18 cellular contexts compared by ENCODE assay signal in genomic region chr4:40377462-40378385, GRCh38. TPM values are rescaled to one million over a fixed set of nuclear protein-coding genes. Genes with fewer than 3 reads are reported as not detected.
DNase-seq lines count a peak whose midpoint lies in the region; ATAC-seq, FAIRE-seq and TF ChIP-seq lines count a peak whose summit lies in the region.
"Had no signal": no experiment of that assay in that cellular context is flagged by ENCODE, and none has a peak within 500 bp of the region (broad histone marks: within the 10 kb centered on the region; RNA-seq: fewer than 3 reads in every experiment).

No MANE protein-coding gene starts in this region.

- in situ Hi-C loops in GM12878 (cut with MboI): no loop called here

- H3K9me3 Mint-ChIP-seq in HFFc6: peaks cover 4% of the 10 kb centered on the region; the same call in 1 of the 2 replicates
- H3K9me3 Mint-ChIP-seq: activated CD4-positive, alpha-beta memory T cell treated with anti-CD3 and anti-CD28 coated beads for 36 hours; IgD-negative memory B cell had no signal

- H3K36me3 Mint-ChIP-seq in HFFc6 (ENCODE audit: low read depth): no peaks in the 10 kb centered on the region
- H3K36me3 Mint-ChIP-seq: activated CD4-positive, alpha-beta memory T cell treated with anti-CD3 and anti-CD28 coated beads for 36 hours; IgD-negative memory B cell had no signal

- TF ChIP-seq EP300 in A549 (IDR thresholded peaks at IDR 0.05) (no peak), GM12878 (IDR thresholded peaks at IDR 0.05; ENCODE audit: borderline replicate concordance in 1 of 2, control insufficient read depth in 1 of 2, low read depth in 2 of 2, low read length in 2 of 2) (no peak), suprapubic skin (IDR thresholded peaks at IDR 0.05) (no peak)

- H3K9ac ChIP-seq in GM12878 (ENCODE audit: control insufficient read depth, insufficient read depth, low read length) (no peak overlapping the region), keratinocyte (ENCODE audit: control insufficient read depth, extremely low read depth, insufficient read depth, low read length) (no peak overlapping the region)

- no peaks in the 10 kb centered on the region for H3K9me1 ChIP-seq in keratinocyte (ENCODE audit: control insufficient read depth, extremely low read depth, insufficient read depth, low read length)

- no TSS peak for BruUV-seq in GM12878 (replicated peaks; lab: Mats Ljungman, UMichigan)

- RAD21 ChIA-PET in GM12878 (lab: Charles Lee; ENCODE audit: unreplicated experiment): no interaction called here

- TF ChIP-seq CTCF in A549 (IDR thresholded peaks at IDR 0.05) (no peak), HFFc6 (IDR thresholded peaks at IDR 0.05) (no peak), GM12878 (IDR thresholded peaks at IDR 0.05 in 2 of 3, conservative IDR thresholded peaks at IDR 0.05 in 1 of 3; ENCODE audit: control insufficient read depth in 2 of 3, extremely low read depth in 1 of 3, insufficient read depth in 1 of 3, low read depth in 3 of 3, low read length in 3 of 3) (no peak), keratinocyte (optimal IDR thresholded peaks at IDR 0.05 in 1 of 3, IDR thresholded peaks at IDR 0.05 in 1 of 3, conservative IDR thresholded peaks at IDR 0.05 in 1 of 3; ENCODE audit: extremely low read depth in 1 of 3, insufficient read depth in 2 of 3, low read length in 3 of 3) (no peak), suprapubic skin (IDR thresholded peaks at IDR 0.05) (no peak)

- no peak overlapping the region for H3K4me3 ChIP-seq in A549
- no peak overlapping the region for H3K4me3 ChIP-seq in GM12878
- no peak overlapping the region for H3K4me3 ChIP-seq in keratinocyte (ENCODE audit: control insufficient read depth in 2 of 3, extremely low read depth in 1 of 3, insufficient read depth in 2 of 3, low read depth in 1 of 3, low read length in 3 of 3)
- no peak overlapping the region for H3K4me3 ChIP-seq in MG63
- no peak overlapping the region for H3K4me3 ChIP-seq in suprapubic skin
- no peak overlapping the region for H3K4me3 ChIP-seq in effector memory CD4-positive, alpha-beta T cell (ENCODE audit: insufficient read depth, low read depth, low read length, poor library complexity, severe bottlenecking)
- H3K4me3 ChIP-seq: spleen, upper lobe of left lung had no signal

- WGBS in A549 (ENCODE audit: missing lambda C conversion rate): 72% methylated on average over 9 of the region's 9 CpGs
- 73% methylated on average over 9 of the region's 9 CpGs for WGBS in GM12878 (ENCODE audit: insufficient coverage, insufficient replicate concordance, low lambda C conversion rate, missing lambda C conversion rate)
- 69% methylated on average over 9 of the region's 9 CpGs for WGBS in suprapubic skin

- no peak for TF ChIP-seq POLR2A in A549 (IDR thresholded peaks at IDR 0.05; ENCODE audit: low read length)
- no peak for TF ChIP-seq POLR2A in GM12878 (IDR thresholded peaks at IDR 0.05; ENCODE audit: low read depth, low read length)
- no peak for TF ChIP-seq POLR2A in suprapubic skin (IDR thresholded peaks at IDR 0.05)

- H3K4me1 Mint-ChIP-seq in HFFc6 (ENCODE audit: low read depth): peaks cover 16% of the 10 kb centered on the region
- H3K4me1 Mint-ChIP-seq: IgD-negative memory B cell had no signal

- H3K4me3 Mint-ChIP-seq in HFFc6: no peak overlapping the region
- H3K4me3 Mint-ChIP-seq: activated CD4-positive, alpha-beta memory T cell treated with anti-CD3 and anti-CD28 coated beads for 36 hours; IgD-negative memory B cell had no signal

- SMC1A ChIA-PET in GM12878 (lab: Charles Lee; ENCODE audit: uncharacterized antibody, unreplicated experiment): interaction anchor here (1.1 kb wide), 1 partner anchor 9 kb away, joined by 3 read pairs; no protein-coding TSS in a partner anchor

- CTCF ChIA-PET in A549 (lab: Yijun Ruan, JAX): no interaction called here
- CTCF ChIA-PET in GM12878 (lab: Yijun Ruan, JAX): interaction anchor here (1.1 to 2.1 kb wide), 2 partner anchors 8 to 14 kb away, joined by 4 to 5 read pairs; no protein-coding TSS in a partner anchor

- no peaks in the 10 kb centered on the region for H4K20me1 ChIP-seq in GM12878 (ENCODE audit: control insufficient read depth, insufficient read depth)
- H4K20me1 ChIP-seq in keratinocyte (ENCODE audit: control insufficient read depth, extremely low read depth, insufficient read depth, low read length): no peaks in the 10 kb centered on the region

- H3K4me1 ChIP-seq in A549 (no peaks in the 10 kb centered on the region; the same call in 2 of the 3 replicates), GM12878 (ENCODE audit: control insufficient read depth, insufficient read depth, low read length) (no peaks in the 10 kb centered on the region), keratinocyte (ENCODE audit: control insufficient read depth, extremely low read depth, insufficient read depth, low read length) (no peaks in the 10 kb centered on the region), suprapubic skin (no peaks in the 10 kb centered on the region)
- H3K4me1 ChIP-seq in effector memory CD4-positive, alpha-beta T cell (ENCODE audit: control insufficient read depth, insufficient read depth, low read length, poor library complexity, severe bottlenecking): no peaks in the 10 kb centered on the region
- H3K4me1 ChIP-seq: spleen, upper lobe of left lung had no signal

- H3K27ac ChIP-seq in A549 (peak overlapping the region in 1 of 2 experiments; percentile 35; a peak in 1 of 6 replicates), GM12878 (ENCODE audit: control insufficient read depth, insufficient read depth) (no peak overlapping the region), keratinocyte (ENCODE audit: control insufficient read depth, insufficient read depth, low read length) (no peak overlapping the region), suprapubic skin (no peak overlapping the region)
- no peak overlapping the region for H3K27ac ChIP-seq in effector memory CD4-positive, alpha-beta T cell (ENCODE audit: insufficient read depth, low read length, poor library complexity, severe bottlenecking)
- H3K27ac ChIP-seq: spleen, upper lobe of left lung had no signal

- ATAC-seq in A549 (peak; percentile 56 to 78), GM12878 (0 out of 3 replicates have a peak, but pooled peaks have one; percentile 19), sciatic nerve (no peak)

- H3K9me3 ChIP-seq in A549 (no peaks in the 10 kb centered on the region), GM12878 (replicated peaks; ENCODE audit: control insufficient read depth, insufficient read depth, low read length) (no peaks in the 10 kb centered on the region), keratinocyte (ENCODE audit: control insufficient read depth, low read depth, low read length) (no peaks in the 10 kb centered on the region), MG63 (no peaks in the 10 kb centered on the region), suprapubic skin (no peaks in the 10 kb centered on the region)
- H3K9me3 ChIP-seq in effector memory CD4-positive, alpha-beta T cell (ENCODE audit: control insufficient read depth, low read length): no peaks in the 10 kb centered on the region
- H3K9me3 ChIP-seq: spleen, upper lobe of left lung had no signal

- FAIRE-seq in A549 (lab: Jason Lieb, UNC) (no peak), GM12878 (lab: Jason Lieb, UNC) (no peak), keratinocyte (lab: Jason Lieb, UNC) (peak; percentile 60)
- FAIRE-seq: endothelial cell of umbilical vein had no signal

- H3K79me2 ChIP-seq in GM12878 (ENCODE audit: control insufficient read depth, insufficient read depth, low read length) (no peaks in the 10 kb centered on the region), keratinocyte (ENCODE audit: control insufficient read depth, insufficient read depth, low read length) (no peaks in the 10 kb centered on the region)

- no peak for TF ChIP-seq RAD21 in A549 (conservative IDR thresholded peaks at IDR 0.05 in 1 of 2, IDR thresholded peaks at IDR 0.05 in 1 of 2)
- TF ChIP-seq RAD21 in GM12878 (IDR thresholded peaks at IDR 0.05; ENCODE audit: insufficient read depth, low read depth, low read length): no peak

- H3K27me3 ChIP-seq in GM12878 (replicated peaks in 1 of 2; ENCODE audit: control insufficient read depth in 2 of 2, insufficient read depth in 2 of 2, low read length in 1 of 2) (no peaks in the 10 kb centered on the region), keratinocyte (ENCODE audit: control insufficient read depth, extremely low read depth, insufficient read depth, low read length) (no peaks in the 10 kb centered on the region), MG63 (no peaks in the 10 kb centered on the region), suprapubic skin (no peaks in the 10 kb centered on the region)
- no peaks in the 10 kb centered on the region for H3K27me3 ChIP-seq in effector memory CD4-positive, alpha-beta T cell (replicated peaks; ENCODE audit: control insufficient read depth, insufficient read depth, low read length, poor library complexity, severe bottlenecking)
- H3K27me3 ChIP-seq: spleen, upper lobe of left lung had no signal

- H2AFZ ChIP-seq in GM12878 (ENCODE audit: control insufficient read depth, low read depth, low read length) (no peak overlapping the region), keratinocyte (ENCODE audit: control insufficient read depth, low read length) (peak overlapping the region; percentile 31)

- peak in 1 of 2 experiments; percentile 22 for DNase-seq in A549 (ENCODE audit: low read depth in 1 of 2, low spot score in 1 of 2)
- DNase-seq in HFFc6: peak; percentile 66
- DNase-seq in GM12878 (ENCODE audit: low read depth, low spot score): no peak
- no peak for DNase-seq in keratinocyte (ENCODE audit: low read depth, low spot score)
- no peak for DNase-seq in MG63
- no peak for DNase-seq in suprapubic skin (ENCODE audit: low spot score in 2 of 2)
- DNase-seq in sciatic nerve (ENCODE audit: low spot score): no peak
- DNase-seq in effector memory CD4-positive, alpha-beta T cell: no peak
- DNase-seq: activated CD4-positive, alpha-beta memory T cell treated with anti-CD3 and anti-CD28 coated beads for 36 hours; activated effector memory CD4-positive, alpha-beta T cell treated with Interleukin-2 at 50 U/mL for 16 hours; caudate nucleus; mesendoderm; NCI-H187; nucleus accumbens; spleen; upper lobe of left lung had no signal

- H3K27ac Mint-ChIP-seq in HFFc6: peak overlapping the region; percentile 39
- H3K27ac Mint-ChIP-seq: activated CD4-positive, alpha-beta memory T cell treated with anti-CD3 and anti-CD28 coated beads for 36 hours; IgD-negative memory B cell had no signal

- no peaks in the 10 kb centered on the region for H3K36me3 ChIP-seq in GM12878 (ENCODE audit: control insufficient read depth in 2 of 2, insufficient read depth in 2 of 2, low read length in 1 of 2)
- H3K36me3 ChIP-seq in keratinocyte (ENCODE audit: control insufficient read depth in 2 of 2, extremely low read depth in 1 of 2, insufficient read depth in 2 of 2, low read length in 2 of 2): no peaks in the 10 kb centered on the region
- no peaks in the 10 kb centered on the region for H3K36me3 ChIP-seq in MG63
- no peaks in the 10 kb centered on the region for H3K36me3 ChIP-seq in suprapubic skin
- H3K36me3 ChIP-seq in effector memory CD4-positive, alpha-beta T cell (ENCODE audit: control insufficient read depth, insufficient read depth, low read length): no peaks in the 10 kb centered on the region
- H3K36me3 ChIP-seq: spleen, upper lobe of left lung had no signal

- peaks cover 15% of the 10 kb centered on the region for H3K27me3 Mint-ChIP-seq in HFFc6 (ENCODE audit: insufficient read depth)
- H3K27me3 Mint-ChIP-seq: activated CD4-positive, alpha-beta memory T cell treated with anti-CD3 and anti-CD28 coated beads for 36 hours had no signal

- POLR2A ChIA-PET in A549 (lab: Yijun Ruan, JAX): no interaction called here
- POLR2A ChIA-PET in GM12878 (lab: Charles Lee): interaction anchor here (0.9 kb wide), 1 partner anchor 99 kb away, joined by 3 read pairs; no protein-coding TSS in a partner anchor

- intact Hi-C loops in GM12878 (cut with micrococcal nuclease; ENCODE audit: unreplicated experiment) (no loop called here), sciatic nerve (cut with DNase I) (no loop called here)

- H3K4me2 ChIP-seq in A549 (no peak overlapping the region), GM12878 (ENCODE audit: control insufficient read depth, insufficient read depth) (no peak overlapping the region), keratinocyte (ENCODE audit: control insufficient read depth, extremely low read depth, insufficient read depth, low read depth, low read length) (no peak overlapping the region)

- dilution Hi-C loops in keratinocyte (cut with MboI; ENCODE audit: extremely low pct_ligation_motif_present, low sequenced_read_pairs): no loop called here

RNA-seq across cellular contexts. Expression of gene CHRNA9, which starts 42.6 kb away (rescaled TPM):
- 1.6 and 1.9 TPM in 2 replicates for polyA plus RNA-seq in A549 (2011; rRNA removed)
- polyA plus RNA-seq in A549 (2012; cell fraction: cytosol; rRNA removed): 0.36 and 0.70 TPM in 2 replicates
- polyA plus RNA-seq in A549 (2012; cell fraction: nucleus; rRNA removed): 0.32 and 0.83 TPM in 2 replicates
- 0.54 to 2.0 TPM (median 1.3 TPM) in 3 replicates for polyA plus RNA-seq in A549 (2017; fragmentation: RNase III; extraction: RNeasy Plus Mini Kit Qiagen cat#74134 plus additional on column Dnase treatment)
- 1.2 and 2.7 TPM in 2 replicates for polyA minus RNA-seq in A549 (2011; rRNA and poly(A)+ RNA removed)
- total RNA-seq in HFFc6 (2021; fragmentation: NEBNext Ultra II Directional; extraction: Animal tissue kit (Norgen Biotek cat#: 25700)): not detected
- total RNA-seq in GM12878 (2013; cell fraction: nucleolus; rRNA removed): 1.5 TPM in 1 of 2 replicates, not detected in the other
- 0.05 TPM in 1 of 2 replicates, not detected in the other for total RNA-seq in GM12878 (2014; rRNA removed)
- not detected in 2 replicates for total RNA-seq in GM12878 (2014; rRNA removed; fragmentation: Illumina TruSeq; extraction: Trizol)
- not detected in 2 replicates for total RNA-seq in GM12878 (2021)
- not detected for polyA plus RNA-seq in GM12878 (2011; ENCODE audit: low read depth)
- 0.08 and 0.55 TPM in 2 replicates for polyA plus RNA-seq in GM12878 (2011; rRNA removed)
- polyA plus RNA-seq in GM12878 (2011; cell fraction: cytosol; rRNA removed): 0.04 and 0.15 TPM in 2 replicates
- polyA plus RNA-seq in GM12878 (2011; cell fraction: nucleus; rRNA removed): 0.18 TPM in 1 of 2 replicates, not detected in the other
- polyA plus RNA-seq in GM12878 (2012): not detected in 2 replicates
- polyA plus RNA-seq in GM12878 (2014; fragmentation: Illumina TruSeq; extraction: Trizol): not detected in 2 replicates
- polyA plus RNA-seq in GM12878 (2014; fragmentation: Nextera tagmentation; extraction: Ambion mirVana): not detected
- polyA plus RNA-seq in GM12878 (2014; rRNA removed): 0.05 TPM in 1 of 2 replicates, not detected in the other
- under 1 TPM in 1 of 2 experiments, not detected in 1; 0.09 TPM for polyA plus RNA-seq in GM12878 (2016; fragmentation: Nextera tagmentation; extraction: Ambion mirVana)
- polyA minus RNA-seq in GM12878 (2011; rRNA and poly(A)+ RNA removed): not detected in 2 replicates
- not detected in 2 replicates for polyA minus RNA-seq in GM12878 (2011; cell fraction: cytosol; rRNA and poly(A)+ RNA removed)
- polyA minus RNA-seq in GM12878 (2011; cell fraction: nucleus; rRNA and poly(A)+ RNA removed): 0.29 TPM in 1 of 2 replicates, not detected in the other
- 0.02 to 0.37 TPM (median 0.03 TPM) in 3 replicates for polyA plus RNA-seq in keratinocyte
- polyA plus RNA-seq in keratinocyte (2011; ENCODE audit: low read depth): 0.26 TPM
- 0.03 and 0.09 TPM in 2 replicates for polyA plus RNA-seq in keratinocyte (2011; cell fraction: cytosol; rRNA removed)
- polyA plus RNA-seq in keratinocyte (2011; cell fraction: nucleus; rRNA removed): 0.09 TPM in 1 of 2 replicates, not detected in the other
- polyA plus RNA-seq in keratinocyte (2012; ENCODE audit: low replicate concordance): 0.17 and 0.18 TPM in 2 replicates
- polyA minus RNA-seq in keratinocyte: 0.16 to 0.20 TPM in 2 of 3 replicates, not detected in the other
- polyA minus RNA-seq in keratinocyte (2011; cell fraction: cytosol; rRNA and poly(A)+ RNA removed): not detected
- 0.23 TPM in 1 of 2 replicates, not detected in the other for polyA minus RNA-seq in keratinocyte (2011; cell fraction: nucleus; rRNA and poly(A)+ RNA removed)
- not detected in 2 replicates for total RNA-seq in MG63 (2014; rRNA removed; shearing (Covaris generic); ENCODE audit: low replicate concordance)
- total RNA-seq in suprapubic skin: 1 to 10 TPM in 1 of 4 donors, under 1 TPM in 2, not detected in 1; 0.34 to 2.4 (median 0.38) TPM
- not detected for total RNA-seq in sciatic nerve
- total RNA-seq: endothelial cell of umbilical vein, spleen had no signal
- polyA plus RNA-seq: endothelial cell of umbilical vein, IgD-negative memory B cell had no signal
